Comparison of ENCODE assay signal across 30 cellular contexts in genomic region chr5:180866985-180867384, GRCh38. TPM values are rescaled to one million over a fixed set of nuclear protein-coding genes. Genes with fewer than 3 reads are reported as not detected.
DNase-seq lines count a peak whose midpoint lies in the region; ATAC-seq, FAIRE-seq and TF ChIP-seq lines count a peak whose summit lies in the region.
"Had no signal": no experiment of that assay in that cellular context is flagged by ENCODE, and none has a peak within 500 bp of the region (broad histone marks: within the 10 kb centered on the region; RNA-seq: fewer than 3 reads in every experiment).

No MANE protein-coding gene starts in this region.

- H3K9me2 ChIP-seq in OCI-LY7 (ENCODE audit: insufficient read depth, low read length), result no peaks in the 10 kb centered on the region

- H2BK120ac ChIP-seq in trophoblast cell (ENCODE audit: insufficient read depth, low read length, poor library complexity), result no peak overlapping the region

- H3K4me2 ChIP-seq in A549 (peak overlapping the region; percentile 70), OCI-LY7 (ENCODE audit: low read length) (peak overlapping the region; percentile 5; the same call in 1 of the 2 replicates), trophoblast cell (ENCODE audit: low read length) (no peak overlapping the region)
- H3K4me2 ChIP-seq: BLaER1 had no signal

- H4K20me1 ChIP-seq in OCI-LY7 (ENCODE audit: insufficient read depth, low read length), result no peaks in the 10 kb centered on the region
- H4K20me1 ChIP-seq: BLaER1 had no signal

- no peak overlapping the region for H3K18ac ChIP-seq in trophoblast cell (ENCODE audit: low read length)

- ATAC-seq in A549 (no peak; a peak in 1 of 6 replicates), GM18519 (IDR thresholded peaks at IDR 0.05; ENCODE audit: low FRiP score, unreplicated experiment) (no peak)
- ATAC-seq: Panc1 had no signal

- TF ChIP-seq EP300 in A549 (IDR thresholded peaks at IDR 0.05) (no peak), esophagus muscularis mucosa (IDR thresholded peaks at IDR 0.05) (no peak)

- H3K36me3 ChIP-seq in OCI-LY7 (ENCODE audit: insufficient read depth, low read length) (no peaks in the 10 kb centered on the region), esophagus muscularis mucosa (no peaks in the 10 kb centered on the region), prostate gland (no peaks in the 10 kb centered on the region), trophoblast cell (ENCODE audit: control insufficient read depth in 1 of 2, insufficient read depth in 2 of 2, low read length in 2 of 2) (no peaks in the 10 kb centered on the region)
- H3K36me3 ChIP-seq: BLaER1, HAP-1 had no signal

- TF ChIP-seq POLR2A in A549 (IDR thresholded peaks at IDR 0.05; ENCODE audit: low read length) (no peak), esophagus muscularis mucosa (IDR thresholded peaks at IDR 0.05; ENCODE audit: low read depth) (no peak), prostate gland (IDR thresholded peaks at IDR 0.05) (no peak)

- H3K4me1 ChIP-seq in A549, result peaks cover 33% of the 10 kb centered on the region
- peaks cover 6% of the 10 kb centered on the region for H3K4me1 ChIP-seq in OCI-LY7 (ENCODE audit: insufficient read depth, low read length, poor library complexity, severe bottlenecking)
- H3K4me1 ChIP-seq in esophagus muscularis mucosa, result peaks cover 0 to 24% (median 18%) of the 10 kb centered on the region in 4 donors
- H3K4me1 ChIP-seq in prostate gland (replicated peaks), result peaks cover 7% of the 10 kb centered on the region
- H3K4me1 ChIP-seq in trophoblast cell (ENCODE audit: control insufficient read depth in 1 of 2, insufficient read depth in 2 of 2, low read length in 2 of 2), result no peaks in the 10 kb centered on the region

- H4K12ac ChIP-seq in trophoblast cell (ENCODE audit: low read depth, low read length), result no peak overlapping the region

- CTCF ChIA-PET in A549 (lab: Yijun Ruan, JAX) (interaction anchor here (0.7 to 4.3 kb wide), 7 partner anchors 9 to 301 kb away, joined by 3 to 24 read pairs (median 4); no protein-coding TSS in a partner anchor), OCI-LY7 (lab: Charles Lee; ENCODE audit: unreplicated experiment) (interaction anchor here (1.6 kb wide), 1 partner anchor 77 kb away, joined by 3 read pairs; no protein-coding TSS in a partner anchor)

- H3K79me1 ChIP-seq in trophoblast cell (ENCODE audit: low read length), result no peaks in the 10 kb centered on the region

- FAIRE-seq in A549 (lab: Jason Lieb, UNC), result no peak
- FAIRE-seq: G401.6 had no signal

- POLR2A ChIA-PET in A549 (lab: Yijun Ruan, JAX) (no interaction called here), OCI-LY7 (lab: Charles Lee) (interaction anchor here (0.7 to 1.0 kb wide), 3 partner anchors 184 to 395 kb away, joined by 3 read pairs; no protein-coding TSS in a partner anchor)

- no peak overlapping the region for H2AFZ ChIP-seq in OCI-LY7 (ENCODE audit: low read length)
- no peak overlapping the region for H2AFZ ChIP-seq in trophoblast cell (ENCODE audit: insufficient read depth, low read length, poor library complexity)

- no peaks in the 10 kb centered on the region for H3K79me2 ChIP-seq in OCI-LY7 (ENCODE audit: insufficient read depth, low read depth, low read length)
- H3K79me2 ChIP-seq in trophoblast cell (ENCODE audit: control insufficient read depth, insufficient read depth, low read length, poor library complexity), result no peaks in the 10 kb centered on the region

- no peak overlapping the region for H3K4ac ChIP-seq in trophoblast cell (ENCODE audit: low read depth, low read length)

- TF ChIP-seq RAD21 in A549 (conservative IDR thresholded peaks at IDR 0.05 in 1 of 2, IDR thresholded peaks at IDR 0.05 in 1 of 2), result no peak

- no peak overlapping the region for H4K8ac ChIP-seq in trophoblast cell (ENCODE audit: low read depth, low read length)

- H3K9me3 ChIP-seq in A549, result no peaks in the 10 kb centered on the region
- H3K9me3 ChIP-seq in OCI-LY7 (ENCODE audit: low read length), result no peaks in the 10 kb centered on the region
- no peaks in the 10 kb centered on the region for H3K9me3 ChIP-seq in esophagus muscularis mucosa
- H3K9me3 ChIP-seq in prostate gland, result no peaks in the 10 kb centered on the region
- no peaks in the 10 kb centered on the region for H3K9me3 ChIP-seq in trophoblast cell (ENCODE audit: insufficient read depth, low read depth, low read length)
- H3K9me3 ChIP-seq: BLaER1, HAP-1 had no signal

- H2AK5ac ChIP-seq in trophoblast cell (ENCODE audit: low read length), result no peak overlapping the region

- H2BK12ac ChIP-seq in trophoblast cell (ENCODE audit: low read length), result no peak overlapping the region

- no peak overlapping the region for H4K91ac ChIP-seq in trophoblast cell (ENCODE audit: low read depth, low read length)

- no peak for TF ChIP-seq CTCF in A549 (IDR thresholded peaks at IDR 0.05)
- no peak for TF ChIP-seq CTCF in OCI-LY7 (conservative IDR thresholded peaks at IDR 0.05; ENCODE audit: low read length)
- TF ChIP-seq CTCF in esophagus muscularis mucosa (IDR thresholded peaks at IDR 0.05), result no peak
- no peak for TF ChIP-seq CTCF in prostate gland (IDR thresholded peaks at IDR 0.05)

- DNase-seq in A549 (ENCODE audit: low read depth in 1 of 2, low spot score in 1 of 2) (no peak), OCI-LY7 (ENCODE audit: low spot score) (no peak), esophagus muscularis mucosa (ENCODE audit: extremely low spot score) (peak; percentile 72), prostate gland (ENCODE audit: low spot score) (no peak), KG1 (lab: John Stamatoyannopoulos, UW) (no peak), trophoblast cell (no peak)
- no peak for DNase-seq in activated CD4-positive, alpha-beta T cell treated with anti-CD3 and anti-CD28 coated beads for 1 hour
- DNase-seq: CD4-positive, CD25-positive, alpha-beta regulatory T cell; GOT3; HFFc6; Kasumi-1; NCI-H1092 treated with DMSO at 0.1 percent for 48 hours; NCI-H1436 treated with DMSO at 0.1 percent for 48 hours; NCI-H1930; NCI-H2107; NCI-H524; NCI-H82; NK-92 treated with Interleukin-12 subunit alpha and Interleukin-12 subunit beta, amount 100 ng/mL, for 24 hours; SHP77 treated with DMSO at 0.1 percent for 48 hours; SW 1271 had no signal

- intact Hi-C loops in OCI-LY7 (cut with micrococcal nuclease; ENCODE audit: unreplicated experiment) (no loop called here), esophagus muscularis mucosa (cut with DNase I) (loop anchor here (5.0 kb wide), 1 partner anchor 290 kb away; no protein-coding TSS in a partner anchor), prostate gland (cut with DNase I) (loop anchor here (5.0 to 10.0 kb wide), 3 partner anchors 295 to 378 kb away; partner anchors contain the start of gene RACK1)

- WGBS in A549 (ENCODE audit: missing lambda C conversion rate), result 83% methylated on average over 10 of the region's 10 CpGs
- WGBS in esophagus muscularis mucosa, result 86% methylated on average over 10 of the region's 10 CpGs
- WGBS in prostate gland, result 79% methylated on average over 10 of the region's 10 CpGs
- WGBS in trophoblast cell (ENCODE audit: extremely low coverage, insufficient coverage, insufficient read length), result no CpG with 5 or more reads among the region's 10 CpGs

- no peak overlapping the region for H3K23ac ChIP-seq in trophoblast cell (ENCODE audit: low read length)

- H3K27ac ChIP-seq in A549 (peak overlapping the region; percentile 55; a peak in 5 of 6 replicates), OCI-LY7 (ENCODE audit: low read depth, low read length, poor library complexity, severe bottlenecking) (no peak overlapping the region), esophagus muscularis mucosa (replicated peaks in 1 of 4) (no peak overlapping the region), prostate gland (peak overlapping the region; percentile 45 to 47), trophoblast cell (ENCODE audit: low read depth, low read length) (no peak overlapping the region)
- H3K27ac ChIP-seq: BLaER1, RWPE1, SK-N-MC had no signal

- H2BK5ac ChIP-seq in trophoblast cell (ENCODE audit: low read depth, low read length, poor library complexity), result no peak overlapping the region

- no peak overlapping the region for H3K9ac ChIP-seq in trophoblast cell (ENCODE audit: low read length)
- H3K9ac ChIP-seq: BLaER1 had no signal

- no peak overlapping the region for H3K4me3 ChIP-seq in A549
- H3K4me3 ChIP-seq in OCI-LY7 (ENCODE audit: low read depth, low read length, poor library complexity, severe bottlenecking), result no peak overlapping the region
- no peak overlapping the region for H3K4me3 ChIP-seq in esophagus muscularis mucosa
- H3K4me3 ChIP-seq in prostate gland, result no peak overlapping the region
- H3K4me3 ChIP-seq in trophoblast cell (ENCODE audit: low read depth, low read length), result no peak overlapping the region
- H3K4me3 ChIP-seq: BLaER1, HAP-1, SK-N-MC had no signal

- no peak overlapping the region for H3K14ac ChIP-seq in trophoblast cell (ENCODE audit: low read length)

- H3K27me3 ChIP-seq in esophagus muscularis mucosa (no peaks in the 10 kb centered on the region), prostate gland (replicated peaks; ENCODE audit: insufficient read depth) (no peaks in the 10 kb centered on the region), trophoblast cell (ENCODE audit: insufficient read depth, low read length) (no peaks in the 10 kb centered on the region)
- H3K27me3 ChIP-seq: BLaER1 had no signal

- no TSS peak for BruUV-seq in OCI-LY7 (replicated peaks; lab: Mats Ljungman, UMichigan)

TF ChIP-seq in A549, 52 proteins besides CTCF, POLR2A, EP300 and RAD21:
- TF ChIP-seq HOXB5 (CRISPR knock-in tag; IDR thresholded peaks at IDR 0.05), result no peak
TF ChIP-seq in A549: peak in this region for 0.

RNA-seq across cellular contexts. Expression of gene ZFP62, which starts 5.9 kb away (rescaled TPM):
- polyA plus RNA-seq in A549 (2011; rRNA removed) (19.2 and 23.4 TPM in 2 replicates), A549 (2017; fragmentation: RNase III; extraction: RNeasy Plus Mini Kit Qiagen cat#74134 plus additional on column Dnase treatment) (11.8 to 13.9 TPM (median 13.9 TPM) in 3 replicates)
- 2.6 and 3.5 TPM in 2 replicates for polyA plus RNA-seq in A549 (2012; cell fraction: cytosol; rRNA removed)
- 2.9 and 3.6 TPM in 2 replicates for polyA plus RNA-seq in A549 (2012; cell fraction: nucleus; rRNA removed)
- polyA minus RNA-seq in A549 (2011; rRNA and poly(A)+ RNA removed), result 9.0 and 10.8 TPM in 2 replicates
- total RNA-seq in OCI-LY7 (2014; rRNA removed; shearing (Covaris generic)), result 58.4 and 59.0 TPM in 2 replicates
- total RNA-seq in OCI-LY7 (2022) (69.2 and 79.1 TPM in 2 replicates), esophagus muscularis mucosa (10 to 100 TPM; 17.7 to 22.8 (median 20.5) TPM), prostate gland (10 to 100 TPM; 24.5 to 28.1 TPM)
- polyA plus RNA-seq in trophoblast cell (2013), result 22.6 and 23.8 TPM in 2 replicates

RNA-seq across cellular contexts. Expression of gene BTNL8, which starts 32.0 kb away (rescaled TPM):
- polyA plus RNA-seq in A549 (2011; rRNA removed), result not detected in 2 replicates
- polyA plus RNA-seq in A549 (2012; cell fraction: cytosol; rRNA removed), result not detected in 2 replicates
- not detected in 2 replicates for polyA plus RNA-seq in A549 (2012; cell fraction: nucleus; rRNA removed)
- not detected in 3 replicates for polyA plus RNA-seq in A549 (2017; fragmentation: RNase III; extraction: RNeasy Plus Mini Kit Qiagen cat#74134 plus additional on column Dnase treatment)
- polyA minus RNA-seq in A549 (2011; rRNA and poly(A)+ RNA removed), result not detected in 2 replicates
- not detected in 2 replicates for total RNA-seq in OCI-LY7 (2014; rRNA removed; shearing (Covaris generic))
- not detected in 2 replicates for total RNA-seq in OCI-LY7 (2022)
- under 1 TPM in 3 of 4 donors, not detected in 1; 0.17 to 0.58 (median 0.34) TPM for total RNA-seq in esophagus muscularis mucosa
- total RNA-seq in prostate gland, result 1 to 10 TPM in 1 of 2 donors, under 1 TPM in 1; 0.14 to 8.3 TPM
- not detected in 2 replicates for polyA plus RNA-seq in trophoblast cell (2013)
- total RNA-seq: CD4-positive, CD25-positive, alpha-beta regulatory T cell; Daoy; HFFc6; M059J had no signal
- polyA plus RNA-seq: AG04450 had no signal

Comparison
In these comparisons a context has a peak if more than half of its experiments do, and no peak if none do; other contexts are left out.
1. H3K27ac ChIP-seq: peak in A549 (2 of 2) and prostate gland (2 of 2); none in OCI-LY7 (single experiment), esophagus muscularis mucosa (0 of 4) and trophoblast cell (single experiment).